1 cellular context compared by ENCODE assay signal in genomic region chr21:38721983-38722382, GRCh38.
TF ChIP-seq lines count a peak whose summit lies in the region.

No MANE protein-coding gene starts in this region.

TF ChIP-seq in IMR-90, 13 proteins besides CTCF, POLR2A, EP300 and RAD21:
- 0 out of 2 replicates have a peak, but pooled peaks have one; percentile 48 for TF ChIP-seq CEBPB (IDR thresholded peaks at IDR 0.05; ENCODE audit: low read depth, low read length)
- TF ChIP-seq RCOR1 (IDR thresholded peaks at IDR 0.05; ENCODE audit: insufficient replicate concordance, low read length) = no peak
- no peak for TF ChIP-seq SMC3 (IDR thresholded peaks at IDR 0.05; ENCODE audit: low read depth, low read length)
- no peak for TF ChIP-seq MAZ (IDR thresholded peaks at IDR 0.05; ENCODE audit: borderline replicate concordance, low read depth, low read length)
- TF ChIP-seq BHLHE40 (IDR thresholded peaks at IDR 0.05; ENCODE audit: low read depth, low read length) = no peak
